21 cellular contexts compared by ENCODE assay signal in genomic region chr20:48156951-48157700, GRCh38.
DNase-seq lines count a peak whose midpoint lies in the region; ATAC-seq, FAIRE-seq and TF ChIP-seq lines count a peak whose summit lies in the region.
"Had no signal": no experiment of that assay in that cellular context is flagged by ENCODE, and none has a peak within 500 bp of the region (broad histone marks: within the 10 kb centered on the region; RNA-seq: fewer than 3 reads in every experiment).

No MANE protein-coding gene starts in this region.

- H3K27ac Mint-ChIP-seq in Calu3 (ENCODE audit: unreplicated experiment) (no peak overlapping the region), neural progenitor cell (peak overlapping the region; percentile 2)
- H3K27ac Mint-ChIP-seq in activated CD4-positive, alpha-beta memory T cell treated with anti-CD3 and anti-CD28 coated beads, Interleukin-2, amount 10 ng/mL, durations not matched to agents 7 days and 5 days = no peak overlapping the region
- H3K27ac Mint-ChIP-seq: CD4-positive, alpha-beta T cell; HFFc6 had no signal

- no peaks in the 10 kb centered on the region for H3K36me3 ChIP-seq in HCT116 (ENCODE audit: control insufficient read depth in 1 of 2, insufficient read depth in 2 of 2, low read length in 2 of 2)
- no peaks in the 10 kb centered on the region for H3K36me3 ChIP-seq in bronchial epithelial cell (ENCODE audit: control insufficient read depth, insufficient read depth, low read length)
- H3K36me3 ChIP-seq in neural progenitor cell = no peaks in the 10 kb centered on the region

- DNase-seq in Calu3 = peak; percentile 17
- no peak for DNase-seq in HCT116 (ENCODE audit: low read depth, low spot score)
- DNase-seq in bronchial epithelial cell (ENCODE audit: low read depth) = peak; percentile 20
- DNase-seq in neural progenitor cell (ENCODE audit: low spot score) = no peak
- no peak for DNase-seq in NCI-H2107 treated with DMSO at 0.1 percent for 48 hours (lab: John Stamatoyannopoulos, UW; ENCODE audit: unreplicated experiment)
- DNase-seq in activated CD4-positive, alpha-beta memory T cell treated with anti-CD3 and anti-CD28 coated beads, Interleukin-2, amount 10 ng/mL, durations not matched to agents 7 days and 5 days = no peak
- DNase-seq in Ammon's horn (ENCODE audit: low spot score) = no peak
- DNase-seq: ACHN; Caco-2; CD4-positive, alpha-beta T cell; DMS153; DMS79; GDM1; GM23248; HCEC 1CT; HFFc6 had no signal

- H2AFZ ChIP-seq in HCT116 (ENCODE audit: low read depth, low read length, poor library complexity, severe bottlenecking) = no peak overlapping the region
- H2AFZ ChIP-seq in neural progenitor cell (replicated peaks) = no peak overlapping the region
- H2AFZ ChIP-seq: GM23248 had no signal

- H3K9me2 ChIP-seq in HCT116 (ENCODE audit: insufficient read depth) = no peaks in the 10 kb centered on the region

- no peak for TF ChIP-seq CTCF in Calu3 (IDR thresholded peaks at IDR 0.05; ENCODE audit: unreplicated experiment)
- no peak for TF ChIP-seq CTCF in HCT116 (IDR thresholded peaks at IDR 0.05 in 2 of 3, conservative IDR thresholded peaks at IDR 0.05 in 1 of 3; ENCODE audit: borderline replicate concordance in 1 of 3, insufficient read depth in 1 of 3, low read depth in 2 of 3, low read length in 2 of 3)
- no peak for TF ChIP-seq CTCF in bronchial epithelial cell (IDR thresholded peaks at IDR 0.05; ENCODE audit: insufficient read depth, low read length, severe bottlenecking)
- no peak for TF ChIP-seq CTCF in neural progenitor cell (IDR thresholded peaks at IDR 0.05)

- no peak for FAIRE-seq in bronchial epithelial cell (lab: Jason Lieb, UNC)
- FAIRE-seq: A204.1, GM12892, GM18507 had no signal

- H3F3A ChIP-seq in neural progenitor cell (ENCODE audit: low read depth) = no peaks in the 10 kb centered on the region

- intact Hi-C loops in Calu3 (cut with micrococcal nuclease; ENCODE audit: unreplicated experiment) (no loop called here), HCT116 (cut with micrococcal nuclease) (no loop called here)

- H3K27me3 ChIP-seq in HCT116 (ENCODE audit: insufficient read depth, low read length) (peaks cover 34% of the 10 kb centered on the region), bronchial epithelial cell (ENCODE audit: control insufficient read depth, insufficient read depth, low read length) (no peaks in the 10 kb centered on the region), neural progenitor cell (no peaks in the 10 kb centered on the region)

- no peak overlapping the region for H3K4me3 ChIP-seq in HCT116 (replicated peaks in 1 of 2; ENCODE audit: low read depth in 1 of 2, low read length in 2 of 2)
- no peak overlapping the region for H3K4me3 ChIP-seq in bronchial epithelial cell (ENCODE audit: low read depth, low read length)
- no peak overlapping the region for H3K4me3 ChIP-seq in neural progenitor cell
- H3K4me3 ChIP-seq: GM23248 had no signal

- no peak overlapping the region for H3K9ac ChIP-seq in HCT116 (ENCODE audit: low read length)
- H3K9ac ChIP-seq in neural progenitor cell = no peak overlapping the region
- H3K9ac ChIP-seq: GM23248 had no signal

- CTCF ChIA-PET in Calu3 (lab: Charles Lee) = no interaction called here
- CTCF ChIA-PET in HCT116 (lab: Charles Lee) = no interaction called here
- CTCF ChIA-PET in activated CD4-positive, alpha-beta memory T cell treated with anti-CD3 and anti-CD28 coated beads, Interleukin-2, amount 10 ng/mL, durations not matched to agents 7 days and 5 days (lab: Charles Lee) = no interaction called here

- BruUV-seq in Calu3 (replicated peaks; lab: Mats Ljungman, UMichigan) (no TSS peak), HCT116 (replicated peaks; lab: Mats Ljungman, UMichigan) (no TSS peak)

- no peak overlapping the region for H3K4me3 Mint-ChIP-seq in Calu3 (ENCODE audit: low read depth, unreplicated experiment)
- H3K4me3 Mint-ChIP-seq in neural progenitor cell = no peak overlapping the region
- no peak overlapping the region for H3K4me3 Mint-ChIP-seq in activated CD4-positive, alpha-beta memory T cell treated with anti-CD3 and anti-CD28 coated beads, Interleukin-2, amount 10 ng/mL, durations not matched to agents 7 days and 5 days
- H3K4me3 Mint-ChIP-seq: CD4-positive, alpha-beta T cell; HFFc6 had no signal

- H3K36me3 Mint-ChIP-seq in Calu3 (ENCODE audit: insufficient read depth, unreplicated experiment) = peaks cover 4% of the 10 kb centered on the region
- no peaks in the 10 kb centered on the region for H3K36me3 Mint-ChIP-seq in neural progenitor cell
- H3K36me3 Mint-ChIP-seq in activated CD4-positive, alpha-beta memory T cell treated with anti-CD3 and anti-CD28 coated beads, Interleukin-2, amount 10 ng/mL, durations not matched to agents 7 days and 5 days (ENCODE audit: low read depth) = no peaks in the 10 kb centered on the region

- H3K27ac ChIP-seq in HCT116 (ENCODE audit: low read depth, low read length) (no peak overlapping the region), neural progenitor cell (no peak overlapping the region)
- H3K27ac ChIP-seq: C4-2B, GM23248 had no signal

- TF ChIP-seq RAD21 in HCT116 (IDR thresholded peaks at IDR 0.05; ENCODE audit: low read depth) = no peak

- peaks cover 8% of the 10 kb centered on the region for H3K4me1 Mint-ChIP-seq in Calu3 (ENCODE audit: low read depth, unreplicated experiment)
- H3K4me1 Mint-ChIP-seq in neural progenitor cell = peaks cover 27% of the 10 kb centered on the region
- no peaks in the 10 kb centered on the region for H3K4me1 Mint-ChIP-seq in activated CD4-positive, alpha-beta memory T cell treated with anti-CD3 and anti-CD28 coated beads, Interleukin-2, amount 10 ng/mL, durations not matched to agents 7 days and 5 days

- RAD21 ChIA-PET in HCT116 (lab: Charles Lee; ENCODE audit: low non-redundant PET in 1 of 2, low total read pairs in 2 of 2, uncharacterized antibody in 2 of 2, unreplicated experiment in 2 of 2) = no interaction called here

- H3K4me2 ChIP-seq in HCT116 (ENCODE audit: low read length) = no peak overlapping the region
- no peak overlapping the region for H3K4me2 ChIP-seq in neural progenitor cell

- H3K9me3 Mint-ChIP-seq in Calu3 (ENCODE audit: low read depth, unreplicated experiment) (peaks cover 7% of the 10 kb centered on the region), neural progenitor cell (peaks cover 19% of the 10 kb centered on the region)
- no peaks in the 10 kb centered on the region for H3K9me3 Mint-ChIP-seq in activated CD4-positive, alpha-beta memory T cell treated with anti-CD3 and anti-CD28 coated beads, Interleukin-2, amount 10 ng/mL, durations not matched to agents 7 days and 5 days

- H3K4me1 ChIP-seq in HCT116 (ENCODE audit: control insufficient read depth in 1 of 2, insufficient read depth in 2 of 2, low read length in 2 of 2) (peaks cover 0 to 8% of the 10 kb centered on the region in 2 experiments; a peak in 1 of 4 replicates), neural progenitor cell (peaks cover 9% of the 10 kb centered on the region)

- H3K9me3 ChIP-seq in HCT116 (ENCODE audit: control insufficient read depth in 1 of 2, insufficient read depth in 1 of 2, low read depth in 1 of 2, low read length in 2 of 2) (0 out of 4 replicates have a peak, but pooled peaks cover 0 to 5% of the 10 kb centered on the region in 2 experiments), neural progenitor cell (ENCODE audit: low read depth) (no peaks in the 10 kb centered on the region)

- peaks cover 61% of the 10 kb centered on the region for H3K27me3 Mint-ChIP-seq in Calu3 (ENCODE audit: unreplicated experiment)
- H3K27me3 Mint-ChIP-seq in neural progenitor cell (ENCODE audit: insufficient read depth, low read depth) = peaks cover 8% of the 10 kb centered on the region
- peaks cover 12% of the 10 kb centered on the region for H3K27me3 Mint-ChIP-seq in activated CD4-positive, alpha-beta memory T cell treated with anti-CD3 and anti-CD28 coated beads, Interleukin-2, amount 10 ng/mL, durations not matched to agents 7 days and 5 days

- ATAC-seq in HCT116 = no peak
- no peak for ATAC-seq in HG03280 (IDR thresholded peaks at IDR 0.05; ENCODE audit: unreplicated experiment)

- TF ChIP-seq POLR2A in HCT116 (IDR thresholded peaks at IDR 0.05; ENCODE audit: borderline replicate concordance, extremely low read depth, insufficient read depth, insufficient read length) = no peak

- H3K79me2 ChIP-seq in HCT116 (ENCODE audit: insufficient read depth, low read length) (no peaks in the 10 kb centered on the region), neural progenitor cell (ENCODE audit: low read depth) (no peaks in the 10 kb centered on the region)

- POLR2A ChIA-PET in HCT116 (lab: Charles Lee) = no interaction called here
- POLR2A ChIA-PET in activated CD4-positive, alpha-beta memory T cell treated with anti-CD3 and anti-CD28 coated beads, Interleukin-2, amount 10 ng/mL, durations not matched to agents 7 days and 5 days (lab: Charles Lee) = no interaction called here

- no peaks in the 10 kb centered on the region for H4K20me1 ChIP-seq in HCT116 (ENCODE audit: insufficient read depth)
- no peaks in the 10 kb centered on the region for H4K20me1 ChIP-seq in neural progenitor cell (ENCODE audit: low read depth)

TF ChIP-seq in HCT116, 20 proteins besides CTCF, POLR2A, EP300 and RAD21:
- TF ChIP-seq EZH2 (IDR thresholded peaks at IDR 0.05) = no peak
- TF ChIP-seq FOSL1 (IDR thresholded peaks at IDR 0.05; ENCODE audit: low read depth) = peak; percentile 24; the same call in 1 of the 2 replicates

Comparison
In these comparisons a context has a peak if more than half of its experiments do, and no peak if none do; other contexts are left out.
1. DNase-seq: peak in Calu3 (single experiment) and bronchial epithelial cell (single experiment); none in HCT116 (single experiment), neural progenitor cell (single experiment), NCI-H2107 treated with DMSO at 0.1 percent for 48 hours (single experiment), activated CD4-positive, alpha-beta memory T cell treated with anti-CD3 and anti-CD28 coated beads, Interleukin-2, amount 10 ng/mL, durations not matched to agents 7 days and 5 days (single experiment) and Ammon's horn (single experiment).